23 cellular contexts compared by ENCODE assay signal in the genomic region with DNA sequence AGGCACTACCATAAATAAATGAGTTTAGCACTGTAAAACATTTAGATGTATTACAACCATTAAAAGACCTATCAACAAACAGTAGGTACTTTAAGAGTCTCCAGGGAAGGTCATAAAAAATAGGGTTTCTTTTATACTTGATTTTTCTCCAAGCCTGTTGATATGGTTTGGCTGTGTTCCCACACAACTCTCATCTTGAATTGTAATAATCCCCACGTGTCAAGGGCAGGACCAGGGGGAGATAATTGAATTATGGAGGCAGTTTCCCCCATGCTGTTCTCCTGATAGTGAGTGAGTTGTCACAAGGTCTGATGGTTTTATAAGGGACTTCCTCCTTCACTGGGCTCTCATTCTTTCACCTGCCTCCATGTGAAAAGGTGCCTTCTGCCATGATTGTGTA.
DNase-seq lines count a peak whose midpoint lies in the region; ATAC-seq and TF ChIP-seq lines count a peak whose summit lies in the region.
"Had no signal": no experiment of that assay in that cellular context is flagged by ENCODE, and none has a peak within 500 bp of the region (broad histone marks: within the 10 kb centered on the region; RNA-seq: fewer than 3 reads in every experiment).

No MANE protein-coding gene starts in this region.

- no peak for ATAC-seq in GM18502 (IDR thresholded peaks at IDR 0.05; ENCODE audit: poor library complexity, unreplicated experiment)
- ATAC-seq: activated T-cell treated with anti-CD3 and anti-CD28 coated beads, Interleukin-2, amount 50 U/mL, for 4 hours; CD8-positive, alpha-beta T cell; T-helper 17 cell had no signal

- peak overlapping the region; percentile 64 for H3K27ac Mint-ChIP-seq in nephron progenitor cell
- H3K27ac Mint-ChIP-seq: brain; CD8-positive, alpha-beta T cell; memory B cell; T-helper 17 cell had no signal

- H3K36me3 ChIP-seq in ascending aorta (no peaks in the 10 kb centered on the region), sigmoid colon (no peaks in the 10 kb centered on the region)
- H3K36me3 ChIP-seq: upper lobe of left lung had no signal

- intact Hi-C loops in ascending aorta (cut with DNase I), result no loop called here
- intact Hi-C loops in sigmoid colon (cut with DNase I), result no loop called here

- no peak for TF ChIP-seq POLR2A in sigmoid colon (IDR thresholded peaks at IDR 0.05)

- H3K4me3 ChIP-seq in ascending aorta (no peak overlapping the region), sigmoid colon (no peak overlapping the region)
- H3K4me3 ChIP-seq: skin epidermis, upper lobe of left lung had no signal

- H3K27me3 Mint-ChIP-seq in nephron progenitor cell (ENCODE audit: low read depth, poor library complexity), result peaks cover 6% of the 10 kb centered on the region
- H3K27me3 Mint-ChIP-seq: memory B cell, T-helper 17 cell had no signal

- no peak for TF ChIP-seq EP300 in sigmoid colon (IDR thresholded peaks at IDR 0.05)

- TF ChIP-seq CTCF in nephron progenitor cell (IDR thresholded peaks at IDR 0.05), result no peak
- no peak for TF ChIP-seq CTCF in ascending aorta (IDR thresholded peaks at IDR 0.05)
- TF ChIP-seq CTCF in sigmoid colon (IDR thresholded peaks at IDR 0.05), result no peak

- H3K27me3 ChIP-seq in ascending aorta, result no peaks in the 10 kb centered on the region
- no peaks in the 10 kb centered on the region for H3K27me3 ChIP-seq in sigmoid colon
- H3K27me3 ChIP-seq: upper lobe of left lung had no signal

- H3K4me1 Mint-ChIP-seq in nephron progenitor cell, result peaks cover 25% of the 10 kb centered on the region
- H3K4me1 Mint-ChIP-seq: brain, memory B cell, T-helper 17 cell had no signal

- DNase-seq in NCI-H2081 (lab: John Stamatoyannopoulos, UW) (peak; percentile 23 to 71), NCI-H2081 treated with DMSO at 0.1 percent for 48 hours (lab: John Stamatoyannopoulos, UW) (no peak), NCI-H1436 treated with DMSO at 0.1 percent for 48 hours (lab: John Stamatoyannopoulos, UW) (peak; percentile 4), OCI-M1 (lab: John Stamatoyannopoulos, UW) (peak; percentile 68), nephron progenitor cell (no peak), ascending aorta (ENCODE audit: low spot score in 2 of 2) (no peak), sigmoid colon (no peak)
- DNase-seq: activated CD4-positive, alpha-beta T cell treated with anti-CD3 and anti-CD28 coated beads for 48 hours; activated naive CD4-positive, alpha-beta T cell; activated T-cell treated with anti-CD3 and anti-CD28 coated beads, Interleukin-2, amount 50 U/mL, for 4 hours; AML-193; CD8-positive, alpha-beta T cell; DMS53; GF-D8; head of caudate nucleus; NCI-H226; SK-N-SH; T-helper 17 cell; upper lobe of left lung had no signal

- no peaks in the 10 kb centered on the region for H3K36me3 Mint-ChIP-seq in nephron progenitor cell (ENCODE audit: low read depth)
- H3K36me3 Mint-ChIP-seq: brain; CD8-positive, alpha-beta T cell; memory B cell had no signal

- H3K4me3 Mint-ChIP-seq in nephron progenitor cell, result no peak overlapping the region
- H3K4me3 Mint-ChIP-seq: activated T-cell treated with anti-CD3 and anti-CD28 coated beads, Interleukin-2, amount 50 U/mL, for 4 hours; brain; CD8-positive, alpha-beta T cell; memory B cell; T-helper 17 cell had no signal

- peaks cover 29% of the 10 kb centered on the region for H3K9me3 Mint-ChIP-seq in nephron progenitor cell
- H3K9me3 Mint-ChIP-seq: brain; CD8-positive, alpha-beta T cell; memory B cell had no signal

- H3K27ac ChIP-seq in ascending aorta (no peak overlapping the region), sigmoid colon (no peak overlapping the region)
- H3K27ac ChIP-seq: skin epidermis, upper lobe of left lung had no signal

- H3K4me1 ChIP-seq in ascending aorta (no peaks in the 10 kb centered on the region), sigmoid colon (peaks cover 0 to 6% (median 0%) of the 10 kb centered on the region in 4 donors)
- H3K4me1 ChIP-seq: upper lobe of left lung had no signal

- H3K9me3 ChIP-seq in ascending aorta, result no peaks in the 10 kb centered on the region
- peaks cover 0 to 2% (median under 1%) of the 10 kb centered on the region in 4 donors for H3K9me3 ChIP-seq in sigmoid colon
- H3K9me3 ChIP-seq: SK-N-SH, upper lobe of left lung had no signal

- 0 to 5% methylated on average over 1 of the region's 1 CpG for WGBS in sigmoid colon, 2 donors

Comparison
In these comparisons a context has a peak if more than half of its experiments do, and no peak if none do; other contexts are left out.
1. DNase-seq: peak in NCI-H2081 (2 of 2), NCI-H1436 treated with DMSO at 0.1 percent for 48 hours (single experiment) and OCI-M1 (single experiment); none in NCI-H2081 treated with DMSO at 0.1 percent for 48 hours (single experiment), nephron progenitor cell (single experiment), ascending aorta (0 of 2) and sigmoid colon (single experiment).